In genomic region chrX:928606-929005, GRCh38 we compare ENCODE assay signal across 23 cellular contexts.
"Had no signal": no experiment of that assay in that cellular context is flagged by ENCODE, and none has a peak within 500 bp of the region (broad histone marks: within the 10 kb centered on the region; RNA-seq: fewer than 3 reads in every experiment).

No MANE protein-coding gene starts in this region.

- H3K36me3 Mint-ChIP-seq: immature natural killer cell; memory B cell; natural killer cell treated with Interleukin-12 subunit alpha and Interleukin-12 subunit beta and Interleukin-15 and Interleukin-18, amount 100 ng/mL, for 72 hours; stimulated activated memory B cell treated with anti-CD40 and anti-IgM and Interleukin-4, amounts not matched to agents 10 μg/mL and 1 μg/mL and 100 μg/mL, for 72 hours; type B pancreatic cell had no signal

- H3K4me1 Mint-ChIP-seq: immature natural killer cell; memory B cell; neural crest cell; stimulated activated memory B cell treated with anti-CD40 and anti-IgM and Interleukin-4, amounts not matched to agents 10 μg/mL and 1 μg/mL and 100 μg/mL, for 72 hours had no signal

- H3K4me3 Mint-ChIP-seq: dendritic cell treated with granulocyte-macrophage colony-stimulating factor and Interleukin-4, amounts not matched to agents 40 ng/mL and 50 ng/mL, for 4 days; immature natural killer cell; memory B cell; natural killer cell treated with Interleukin-12 subunit alpha and Interleukin-12 subunit beta and Interleukin-15 and Interleukin-18, amount 100 ng/mL, for 72 hours; neural crest cell; stimulated activated memory B cell treated with anti-CD40 and anti-IgM and Interleukin-4, amounts not matched to agents 10 μg/mL and 1 μg/mL and 100 μg/mL, for 72 hours; type B pancreatic cell had no signal

- DNase-seq: colonic mucosa; effector memory CD4-positive, alpha-beta T cell; esophagus squamous epithelium; foreskin melanocyte; glutamatergic neuron; heart right ventricle; hypothalamus; immature natural killer cell; islet precursor cell; kidney glomerular epithelial cell; left colon; left ventricle myocardium superior; lower lobe of right lung; stimulated activated CD4-positive, alpha-beta T cell treated with anti-CD3 and anti-CD28 coated beads, Interleukin-4, amount 100 ng/mL, for 4 hours; stimulated activated naive CD8-positive, alpha-beta T cell treated with anti-CD3 and anti-CD28 coated beads, Interleukin-15, Interleukin-2, amounts not matched to agents 100 U/mL and 50 U/mL, for 24 hours; substantia nigra; testis had no signal

- H3K9me3 Mint-ChIP-seq: dendritic cell treated with granulocyte-macrophage colony-stimulating factor and Interleukin-4, amounts not matched to agents 40 ng/mL and 50 ng/mL, for 4 days; memory B cell; natural killer cell treated with Interleukin-12 subunit alpha and Interleukin-12 subunit beta and Interleukin-15 and Interleukin-18, amount 100 ng/mL, for 72 hours; neural crest cell; type B pancreatic cell had no signal

- H3K27ac Mint-ChIP-seq: dendritic cell treated with granulocyte-macrophage colony-stimulating factor and Interleukin-4, amounts not matched to agents 40 ng/mL and 50 ng/mL, for 4 days; immature natural killer cell; memory B cell; natural killer cell treated with Interleukin-12 subunit alpha and Interleukin-12 subunit beta and Interleukin-15 and Interleukin-18, amount 100 ng/mL, for 72 hours; stimulated activated memory B cell treated with anti-CD40 and anti-IgM and Interleukin-4, amounts not matched to agents 10 μg/mL and 1 μg/mL and 100 μg/mL, for 72 hours; type B pancreatic cell had no signal

- H3K27me3 Mint-ChIP-seq: dendritic cell treated with granulocyte-macrophage colony-stimulating factor and Interleukin-4, amounts not matched to agents 40 ng/mL and 50 ng/mL, for 4 days; memory B cell; natural killer cell treated with Interleukin-12 subunit alpha and Interleukin-12 subunit beta and Interleukin-15 and Interleukin-18, amount 100 ng/mL, for 72 hours; stimulated activated memory B cell treated with anti-CD40 and anti-IgM and Interleukin-4, amounts not matched to agents 10 μg/mL and 1 μg/mL and 100 μg/mL, for 72 hours had no signal
